1 cellular context compared by ENCODE assay signal in the genomic region with DNA sequence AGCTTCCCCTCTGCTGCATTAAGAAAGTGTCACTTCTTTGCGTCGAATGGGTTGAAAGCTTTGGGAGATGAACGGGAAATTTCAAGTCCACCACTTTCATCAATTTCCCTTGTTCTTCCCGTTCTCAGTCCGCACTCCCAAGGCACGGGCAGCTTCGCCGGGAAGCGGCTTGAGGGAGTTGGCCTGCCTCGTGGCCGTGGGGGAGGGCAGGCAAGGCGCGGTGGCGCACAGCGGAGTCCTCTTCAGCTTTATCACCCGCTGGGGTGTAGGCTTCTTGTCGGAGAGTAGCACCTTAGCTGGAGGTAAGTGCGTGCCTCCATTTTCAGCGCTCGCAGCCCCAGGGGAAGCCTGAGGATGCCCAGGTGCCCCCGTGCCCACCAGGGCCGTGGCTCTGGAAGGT.
TF ChIP-seq lines count a peak whose summit lies in the region.

No MANE protein-coding gene starts in this region.

TF ChIP-seq in GM23338, 12 proteins besides CTCF, POLR2A, EP300 and RAD21 (continued from another document):
- TF ChIP-seq, protein P1, sequence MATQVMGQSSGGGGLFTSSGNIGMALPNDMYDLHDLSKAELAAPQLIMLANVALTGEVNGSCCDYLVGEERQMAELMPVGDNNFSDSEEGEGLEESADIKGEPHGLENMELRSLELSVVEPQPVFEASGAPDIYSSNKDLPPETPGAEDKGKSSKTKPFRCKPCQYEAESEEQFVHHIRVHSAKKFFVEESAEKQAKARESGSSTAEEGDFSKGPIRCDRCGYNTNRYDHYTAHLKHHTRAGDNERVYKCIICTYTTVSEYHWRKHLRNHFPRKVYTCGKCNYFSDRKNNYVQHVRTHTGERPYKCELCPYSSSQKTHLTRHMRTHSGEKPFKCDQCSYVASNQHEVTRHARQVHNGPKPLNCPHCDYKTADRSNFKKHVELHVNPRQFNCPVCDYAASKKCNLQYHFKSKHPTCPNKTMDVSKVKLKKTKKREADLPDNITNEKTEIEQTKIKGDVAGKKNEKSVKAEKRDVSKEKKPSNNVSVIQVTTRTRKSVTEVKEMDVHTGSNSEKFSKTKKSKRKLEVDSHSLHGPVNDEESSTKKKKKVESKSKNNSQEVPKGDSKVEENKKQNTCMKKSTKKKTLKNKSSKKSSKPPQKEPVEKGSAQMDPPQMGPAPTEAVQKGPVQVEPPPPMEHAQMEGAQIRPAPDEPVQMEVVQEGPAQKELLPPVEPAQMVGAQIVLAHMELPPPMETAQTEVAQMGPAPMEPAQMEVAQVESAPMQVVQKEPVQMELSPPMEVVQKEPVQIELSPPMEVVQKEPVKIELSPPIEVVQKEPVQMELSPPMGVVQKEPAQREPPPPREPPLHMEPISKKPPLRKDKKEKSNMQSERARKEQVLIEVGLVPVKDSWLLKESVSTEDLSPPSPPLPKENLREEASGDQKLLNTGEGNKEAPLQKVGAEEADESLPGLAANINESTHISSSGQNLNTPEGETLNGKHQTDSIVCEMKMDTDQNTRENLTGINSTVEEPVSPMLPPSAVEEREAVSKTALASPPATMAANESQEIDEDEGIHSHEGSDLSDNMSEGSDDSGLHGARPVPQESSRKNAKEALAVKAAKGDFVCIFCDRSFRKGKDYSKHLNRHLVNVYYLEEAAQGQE (IDR thresholded peaks at IDR 0.05; ENCODE audit: unreplicated experiment), result no peak
